1 cellular context compared by ENCODE assay signal in the genomic region with DNA sequence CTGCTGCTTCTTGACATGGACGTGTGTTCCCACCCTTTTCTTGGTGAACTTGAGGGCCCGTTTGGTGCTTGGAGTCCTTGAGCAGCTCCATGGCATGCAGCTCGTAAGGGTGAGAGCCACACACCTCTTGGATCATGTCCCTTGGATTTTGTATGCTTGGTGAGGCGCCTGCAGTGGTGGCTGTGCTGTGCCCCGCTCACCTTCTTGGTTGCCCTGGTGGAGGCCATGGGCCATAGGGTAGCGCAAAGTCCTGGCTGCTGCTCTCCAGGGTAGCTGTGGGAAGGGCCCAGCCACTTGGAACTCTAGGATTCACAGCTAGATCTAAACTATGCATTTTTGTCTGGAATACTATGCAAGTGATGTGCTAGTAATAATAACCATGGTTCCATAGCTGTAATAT.
A peak's percentile ranks its signal among the peaks of the same experiment; 100 is the strongest.
TF ChIP-seq lines count a peak whose summit lies in the region.

No MANE protein-coding gene starts in this region.

TF ChIP-seq in A549, 52 proteins besides CTCF, POLR2A, EP300 and RAD21 (continued from another document):
- TF ChIP-seq, protein P1, sequence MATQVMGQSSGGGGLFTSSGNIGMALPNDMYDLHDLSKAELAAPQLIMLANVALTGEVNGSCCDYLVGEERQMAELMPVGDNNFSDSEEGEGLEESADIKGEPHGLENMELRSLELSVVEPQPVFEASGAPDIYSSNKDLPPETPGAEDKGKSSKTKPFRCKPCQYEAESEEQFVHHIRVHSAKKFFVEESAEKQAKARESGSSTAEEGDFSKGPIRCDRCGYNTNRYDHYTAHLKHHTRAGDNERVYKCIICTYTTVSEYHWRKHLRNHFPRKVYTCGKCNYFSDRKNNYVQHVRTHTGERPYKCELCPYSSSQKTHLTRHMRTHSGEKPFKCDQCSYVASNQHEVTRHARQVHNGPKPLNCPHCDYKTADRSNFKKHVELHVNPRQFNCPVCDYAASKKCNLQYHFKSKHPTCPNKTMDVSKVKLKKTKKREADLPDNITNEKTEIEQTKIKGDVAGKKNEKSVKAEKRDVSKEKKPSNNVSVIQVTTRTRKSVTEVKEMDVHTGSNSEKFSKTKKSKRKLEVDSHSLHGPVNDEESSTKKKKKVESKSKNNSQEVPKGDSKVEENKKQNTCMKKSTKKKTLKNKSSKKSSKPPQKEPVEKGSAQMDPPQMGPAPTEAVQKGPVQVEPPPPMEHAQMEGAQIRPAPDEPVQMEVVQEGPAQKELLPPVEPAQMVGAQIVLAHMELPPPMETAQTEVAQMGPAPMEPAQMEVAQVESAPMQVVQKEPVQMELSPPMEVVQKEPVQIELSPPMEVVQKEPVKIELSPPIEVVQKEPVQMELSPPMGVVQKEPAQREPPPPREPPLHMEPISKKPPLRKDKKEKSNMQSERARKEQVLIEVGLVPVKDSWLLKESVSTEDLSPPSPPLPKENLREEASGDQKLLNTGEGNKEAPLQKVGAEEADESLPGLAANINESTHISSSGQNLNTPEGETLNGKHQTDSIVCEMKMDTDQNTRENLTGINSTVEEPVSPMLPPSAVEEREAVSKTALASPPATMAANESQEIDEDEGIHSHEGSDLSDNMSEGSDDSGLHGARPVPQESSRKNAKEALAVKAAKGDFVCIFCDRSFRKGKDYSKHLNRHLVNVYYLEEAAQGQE (IDR thresholded peaks at IDR 0.05): peak; percentile 32; the same call in 1 of the 2 replicates
- no peak for TF ChIP-seq HDAC2 (IDR thresholded peaks at IDR 0.05)
TF ChIP-seq in A549: peak in this region for 1.
